25 cellular contexts compared by ENCODE assay signal in the genomic region with DNA sequence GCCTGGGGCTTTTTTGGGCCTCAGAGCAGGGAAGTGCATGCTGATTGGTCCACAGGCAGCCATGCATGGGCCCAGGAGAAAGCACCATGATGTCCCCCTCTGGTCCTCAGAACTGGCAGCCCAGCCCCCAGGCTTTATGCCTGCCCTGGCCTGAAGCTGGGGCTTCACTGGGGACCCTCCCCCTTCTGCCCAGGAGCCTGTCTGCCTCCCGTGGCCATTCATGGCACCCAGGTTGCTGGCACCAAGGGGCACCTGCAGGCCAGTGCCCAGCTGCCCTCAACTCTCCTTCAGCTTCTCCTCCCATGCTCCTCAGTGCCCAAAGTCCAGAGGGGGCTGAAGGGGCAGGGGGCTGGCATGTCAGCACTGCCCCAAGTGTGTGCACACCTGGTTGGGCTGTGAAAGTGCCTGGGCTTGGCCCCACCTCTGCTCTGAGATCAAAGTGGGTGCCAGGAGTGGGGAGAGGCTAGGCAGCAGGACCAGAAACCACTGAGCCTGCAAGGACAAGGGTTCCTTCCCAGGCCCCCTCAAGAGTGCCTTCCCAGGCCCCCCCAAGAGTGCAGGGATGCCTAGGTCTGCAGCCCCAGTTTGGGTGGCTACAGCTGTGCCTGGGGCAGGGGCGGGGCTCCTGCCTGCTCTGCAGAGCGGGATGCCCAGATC.
A peak's percentile ranks its signal among the peaks of the same experiment; 100 is the strongest.
DNase-seq lines count a peak whose midpoint lies in the region; ATAC-seq and TF ChIP-seq lines count a peak whose summit lies in the region.
"Had no signal": no experiment of that assay in that cellular context is flagged by ENCODE, and none has a peak within 500 bp of the region (broad histone marks: within the 10 kb centered on the region; RNA-seq: fewer than 3 reads in every experiment).

No MANE protein-coding gene starts in this region.

- intact Hi-C loops in activated CD8-positive, alpha-beta T cell treated with anti-CD3 and anti-CD28 coated beads for 36 hours (cut with micrococcal nuclease) = no loop called here
- intact Hi-C loops in colonic mucosa (cut with DNase I) = no loop called here

- no peaks in the 10 kb centered on the region for H3K23me2 ChIP-seq in H9 (ENCODE audit: insufficient read length, low read depth, low read length, poor library complexity, severe bottlenecking)

- no peak overlapping the region for H2BK5ac ChIP-seq in H9 (ENCODE audit: insufficient read length, low read length)

- no peaks in the 10 kb centered on the region for H3K36me3 Mint-ChIP-seq in activated CD8-positive, alpha-beta T cell treated with anti-CD3 and anti-CD28 coated beads, Interleukin-2, amount 10 ng/mL, durations not matched to agents 7 days and 5 days (ENCODE audit: low read depth)
- no peaks in the 10 kb centered on the region for H3K36me3 Mint-ChIP-seq in activated CD8-positive, alpha-beta T cell treated with anti-CD3 and anti-CD28 coated beads for 36 hours (ENCODE audit: low read depth)
- H3K36me3 Mint-ChIP-seq in H9 (ENCODE audit: insufficient read depth in 1 of 3, low read depth in 3 of 3) (no peaks in the 10 kb centered on the region), osteocyte (ENCODE audit: unreplicated experiment) (no peaks in the 10 kb centered on the region), WTC11 (no peaks in the 10 kb centered on the region)
- H3K36me3 Mint-ChIP-seq: IgD-negative memory B cell had no signal

- H3K27me3 ChIP-seq in H9 (ENCODE audit: insufficient read depth, low read length) (no peaks in the 10 kb centered on the region), colonic mucosa (no peaks in the 10 kb centered on the region)
- H3K27me3 ChIP-seq: breast epithelium had no signal

- H3K14ac ChIP-seq in H9 (ENCODE audit: insufficient read depth, low read length) = no peak overlapping the region

- H3K4me2 ChIP-seq in H9 (ENCODE audit: insufficient read depth, insufficient read length, low read length) = no peak overlapping the region

- H2BK15ac ChIP-seq in H9 (ENCODE audit: low read depth, low read length) = no peak overlapping the region

- no peak overlapping the region for H3K27ac Mint-ChIP-seq in activated CD8-positive, alpha-beta T cell treated with anti-CD3 and anti-CD28 coated beads, Interleukin-2, amount 10 ng/mL, durations not matched to agents 7 days and 5 days
- H3K27ac Mint-ChIP-seq in activated CD8-positive, alpha-beta T cell treated with anti-CD3 and anti-CD28 coated beads for 36 hours = no peak overlapping the region
- H3K27ac Mint-ChIP-seq in H9 (no peak overlapping the region), osteocyte (ENCODE audit: unreplicated experiment) (no peak overlapping the region), WTC11 (no peak overlapping the region)
- H3K27ac Mint-ChIP-seq: activated T-cell treated with anti-CD3 and anti-CD28 coated beads, Interleukin-2, amount 50 U/mL, for 72 hours; CD4-positive, alpha-beta T cell; IgD-negative memory B cell had no signal

- no peak overlapping the region for H4K91ac ChIP-seq in H9 (ENCODE audit: insufficient read length, low read depth, low read length)

- no peak overlapping the region for H2BK12ac ChIP-seq in H9 (ENCODE audit: insufficient read length, low read depth, low read length)

- ATAC-seq in activated CD8-positive, alpha-beta T cell treated with anti-CD3 and anti-CD28 coated beads, Interleukin-2, amount 10 ng/mL, durations not matched to agents 7 days and 5 days = no peak
- no peak for ATAC-seq in activated CD8-positive, alpha-beta T cell treated with anti-CD3 and anti-CD28 coated beads for 36 hours
- no peak for ATAC-seq in WTC11
- ATAC-seq: activated CD4-positive, CD25-positive, alpha-beta regulatory T cell treated with anti-CD3 and anti-CD28 coated beads, Interleukin-2, amount 50 U/mL, for 24 hours; activated T-cell treated with anti-CD3 and anti-CD28 coated beads, Interleukin-2, amount 50 U/mL, for 72 hours; stimulated activated naive CD8-positive, alpha-beta T cell treated with anti-CD3 and anti-CD28 coated beads, Interleukin-15, Interleukin-2, amounts not matched to agents 100 U/mL and 50 U/mL, for 24 hours had no signal

- no peaks in the 10 kb centered on the region for H3K27me3 Mint-ChIP-seq in activated CD8-positive, alpha-beta T cell treated with anti-CD3 and anti-CD28 coated beads, Interleukin-2, amount 10 ng/mL, durations not matched to agents 7 days and 5 days (ENCODE audit: low read depth)
- no peaks in the 10 kb centered on the region for H3K27me3 Mint-ChIP-seq in activated CD8-positive, alpha-beta T cell treated with anti-CD3 and anti-CD28 coated beads for 36 hours
- H3K27me3 Mint-ChIP-seq in H9 (ENCODE audit: low read depth) (peaks cover 11% of the 10 kb centered on the region), osteocyte (ENCODE audit: unreplicated experiment) (peaks cover 10% of the 10 kb centered on the region), WTC11 (ENCODE audit: low read depth) (no peaks in the 10 kb centered on the region)

- no peak overlapping the region for H2AK5ac ChIP-seq in H9 (ENCODE audit: insufficient read length, low read length)

- H3K4me3 ChIP-seq in colonic mucosa = no peak overlapping the region
- H3K4me3 ChIP-seq: breast epithelium had no signal

- no peak overlapping the region for H3K4ac ChIP-seq in H9 (ENCODE audit: low read depth, low read length)

- H3K4me1 ChIP-seq in H9 (ENCODE audit: insufficient read depth, low read length) (no peaks in the 10 kb centered on the region), colonic mucosa (no peaks in the 10 kb centered on the region)
- H3K4me1 ChIP-seq: breast epithelium had no signal

- H3K27ac ChIP-seq in H9 (ENCODE audit: insufficient read length, low read depth, low read length) (no peak overlapping the region), colonic mucosa (no peak overlapping the region)
- H3K27ac ChIP-seq: 22Rv1, breast epithelium had no signal

- TF ChIP-seq CTCF in activated CD8-positive, alpha-beta T cell treated with anti-CD3 and anti-CD28 coated beads for 36 hours (IDR thresholded peaks at IDR 0.05) = no peak
- TF ChIP-seq CTCF in H9 (conservative IDR thresholded peaks at IDR 0.05) (no peak), colonic mucosa (IDR thresholded peaks at IDR 0.05) (no peak), osteocyte (IDR thresholded peaks at IDR 0.05) (no peak), WTC11 (IDR thresholded peaks at IDR 0.05) (no peak)

- no peak overlapping the region for H2AFZ ChIP-seq in H9 (ENCODE audit: low read length)

- H3K36me3 ChIP-seq in colonic mucosa = no peaks in the 10 kb centered on the region
- H3K36me3 ChIP-seq: breast epithelium had no signal

- H3K9me3 ChIP-seq in H9 (ENCODE audit: control insufficient read depth, low read depth, low read length) = no peaks in the 10 kb centered on the region
- no peaks in the 10 kb centered on the region for H3K9me3 ChIP-seq in colonic mucosa
- H3K9me3 ChIP-seq: breast epithelium had no signal

- POLR2A ChIA-PET in activated CD8-positive, alpha-beta T cell treated with anti-CD3 and anti-CD28 coated beads, Interleukin-2, amount 10 ng/mL, durations not matched to agents 7 days and 5 days (lab: Charles Lee) = no interaction called here
- POLR2A ChIA-PET in activated CD8-positive, alpha-beta T cell treated with anti-CD3 and anti-CD28 coated beads for 36 hours (lab: Charles Lee) = no interaction called here
- POLR2A ChIA-PET in WTC11 (lab: Charles Lee) = no interaction called here

- H3T11ph ChIP-seq in H9 (ENCODE audit: low read length) = no peak overlapping the region

- H3K79me2 ChIP-seq in H9 (ENCODE audit: insufficient read depth, low read length) = no peaks in the 10 kb centered on the region

- no peaks in the 10 kb centered on the region for H3K9me3 Mint-ChIP-seq in activated CD8-positive, alpha-beta T cell treated with anti-CD3 and anti-CD28 coated beads, Interleukin-2, amount 10 ng/mL, durations not matched to agents 7 days and 5 days (ENCODE audit: insufficient read depth)
- no peaks in the 10 kb centered on the region for H3K9me3 Mint-ChIP-seq in activated CD8-positive, alpha-beta T cell treated with anti-CD3 and anti-CD28 coated beads for 36 hours
- H3K9me3 Mint-ChIP-seq in H9 = no peaks in the 10 kb centered on the region
- no peaks in the 10 kb centered on the region for H3K9me3 Mint-ChIP-seq in osteocyte (ENCODE audit: unreplicated experiment)
- H3K9me3 Mint-ChIP-seq in WTC11 = no peaks in the 10 kb centered on the region
- H3K9me3 Mint-ChIP-seq: activated T-cell treated with anti-CD3 and anti-CD28 coated beads, Interleukin-2, amount 50 U/mL, for 72 hours; CD4-positive, alpha-beta T cell; IgD-negative memory B cell; neural crest cell had no signal

- whole genome bisulfite sequencing in H9 (ENCODE audit: extremely low coverage, insufficient read length, low lambda C conversion rate) = no CpG with 5 or more reads among the region's 3 CpGs

- H3K18ac ChIP-seq in H9 (ENCODE audit: insufficient read length, low read depth, low read length) = no peak overlapping the region

- H2BK20ac ChIP-seq in H9 (ENCODE audit: low read depth, low read length, poor library complexity, severe bottlenecking) = no peak overlapping the region

- no peak overlapping the region for H4K5ac ChIP-seq in H9 (ENCODE audit: insufficient read length, low read depth, low read length)

- no peaks in the 10 kb centered on the region for H4K20me1 ChIP-seq in H9 (ENCODE audit: control insufficient read depth, insufficient read depth, insufficient read length)

- H3K56ac ChIP-seq in H9 (ENCODE audit: insufficient read length, low read depth, low read length) = no peak overlapping the region

- H3K4me1 Mint-ChIP-seq in activated CD8-positive, alpha-beta T cell treated with anti-CD3 and anti-CD28 coated beads, Interleukin-2, amount 10 ng/mL, durations not matched to agents 7 days and 5 days (ENCODE audit: low read depth) = peaks cover 14% of the 10 kb centered on the region
- peaks cover 8% of the 10 kb centered on the region for H3K4me1 Mint-ChIP-seq in activated CD8-positive, alpha-beta T cell treated with anti-CD3 and anti-CD28 coated beads for 36 hours (ENCODE audit: low read depth)
- 0 out of 4 replicates have a peak, but pooled peaks cover 0 to 3% of the 10 kb centered on the region in 2 experiments for H3K4me1 Mint-ChIP-seq in H9
- peaks cover 9% of the 10 kb centered on the region for H3K4me1 Mint-ChIP-seq in osteocyte (ENCODE audit: unreplicated experiment)
- H3K4me1 Mint-ChIP-seq in WTC11 = peaks cover 3% of the 10 kb centered on the region; the same call in 1 of the 2 replicates
- H3K4me1 Mint-ChIP-seq: IgD-negative memory B cell, neural crest cell had no signal

- CTCF ChIA-PET in activated CD8-positive, alpha-beta T cell treated with anti-CD3 and anti-CD28 coated beads, Interleukin-2, amount 10 ng/mL, durations not matched to agents 7 days and 5 days (lab: Charles Lee) = no interaction called here
- CTCF ChIA-PET in activated CD8-positive, alpha-beta T cell treated with anti-CD3 and anti-CD28 coated beads for 36 hours (lab: Charles Lee) = interaction anchor here (1.0 to 2.6 kb wide), 2 partner anchors 9 to 162 kb away, joined by 3 to 9 read pairs; no protein-coding TSS in a partner anchor
- CTCF ChIA-PET in WTC11 (lab: Charles Lee) = interaction anchor here (1.5 to 2.1 kb wide), 2 partner anchors 21 kb away, joined by 6 to 7 read pairs; no protein-coding TSS in a partner anchor

- DNase-seq in activated CD8-positive, alpha-beta T cell treated with anti-CD3 and anti-CD28 coated beads, Interleukin-2, amount 10 ng/mL, durations not matched to agents 7 days and 5 days = peak; percentile 1
- no peak for DNase-seq in activated CD8-positive, alpha-beta T cell treated with anti-CD3 and anti-CD28 coated beads for 36 hours
- DNase-seq in H9 (peak; percentile 20), colonic mucosa (peak; percentile 8), osteocyte (ENCODE audit: extremely low spot score, unreplicated experiment) (peak; percentile 72), KG1 (lab: John Stamatoyannopoulos, UW) (no peak), WTC11 (ENCODE audit: low spot score) (no peak), NOMO-1 treated with dmso at 0.1 percent for 144 hours (lab: John Stamatoyannopoulos, UW; ENCODE audit: unreplicated experiment) (no peak)
- DNase-seq: activated naive CD4-positive, alpha-beta T cell treated with anti-CD3 and anti-CD28 coated beads, Interleukin-2, amount 50 U/mL, for 16 hours; activated T-cell treated with anti-CD3 and anti-CD28 coated beads, Interleukin-2, amount 50 U/mL, for 72 hours; CD4-positive, alpha-beta T cell; effector memory CD4-positive, alpha-beta T cell; erythroblast; GM23248; kidney; NCI-H1105; NCI-H187 treated with DMSO at 0.1 percent for 48 hours; NCI-H524 treated with DMSO at 0.1 percent for 48 hours; NK-92 treated with Interleukin-12 subunit alpha and Interleukin-12 subunit beta, amount 100 ng/mL, for 24 hours; stimulated activated naive CD8-positive, alpha-beta T cell treated with anti-CD3 and anti-CD28 coated beads, Interleukin-15, Interleukin-2, amounts not matched to agents 100 U/mL and 50 U/mL, for 24 hours had no signal

- no peak overlapping the region for H3K9ac ChIP-seq in H9 (ENCODE audit: extremely low read depth, insufficient read length, low read length)
- H3K9ac ChIP-seq in colonic mucosa (ENCODE audit: low read depth in 2 of 2, low read length in 2 of 2) = no peak overlapping the region

- H3K79me1 ChIP-seq in H9 (ENCODE audit: insufficient read depth, low read depth, low read length, poor library complexity, severe bottlenecking) = no peaks in the 10 kb centered on the region

- H3K4me3 Mint-ChIP-seq in activated CD8-positive, alpha-beta T cell treated with anti-CD3 and anti-CD28 coated beads, Interleukin-2, amount 10 ng/mL, durations not matched to agents 7 days and 5 days = no peak overlapping the region
- H3K4me3 Mint-ChIP-seq in activated CD8-positive, alpha-beta T cell treated with anti-CD3 and anti-CD28 coated beads for 36 hours = no peak overlapping the region
- H3K4me3 Mint-ChIP-seq in H9 (no peak overlapping the region), osteocyte (ENCODE audit: unreplicated experiment) (no peak overlapping the region), WTC11 (no peak overlapping the region)
- H3K4me3 Mint-ChIP-seq: activated T-cell treated with anti-CD3 and anti-CD28 coated beads, Interleukin-2, amount 50 U/mL, for 72 hours; CD4-positive, alpha-beta T cell; IgD-negative memory B cell; neural crest cell had no signal

- H3K23ac ChIP-seq in H9 (ENCODE audit: insufficient read length, low read depth, low read length) = no peak overlapping the region

- no peak overlapping the region for H2BK120ac ChIP-seq in H9 (ENCODE audit: low read depth, low read length, poor library complexity, severe bottlenecking)

- no peak overlapping the region for H4K8ac ChIP-seq in H9 (replicated peaks; ENCODE audit: insufficient read length, low read depth, low read length)

Comparison
In these comparisons a context has a peak if more than half of its experiments do, and no peak if none do; other contexts are left out.
1. DNase-seq: peak in activated CD8-positive, alpha-beta T cell treated with anti-CD3 and anti-CD28 coated beads, Interleukin-2, amount 10 ng/mL, durations not matched to agents 7 days and 5 days (single experiment), H9 (single experiment), colonic mucosa (single experiment) and osteocyte (single experiment); none in activated CD8-positive, alpha-beta T cell treated with anti-CD3 and anti-CD28 coated beads for 36 hours (single experiment), KG1 (single experiment), WTC11 (single experiment) and NOMO-1 treated with dmso at 0.1 percent for 144 hours (single experiment).